Comparison of ENCODE assay signal across 8 cellular contexts in the genomic region with DNA sequence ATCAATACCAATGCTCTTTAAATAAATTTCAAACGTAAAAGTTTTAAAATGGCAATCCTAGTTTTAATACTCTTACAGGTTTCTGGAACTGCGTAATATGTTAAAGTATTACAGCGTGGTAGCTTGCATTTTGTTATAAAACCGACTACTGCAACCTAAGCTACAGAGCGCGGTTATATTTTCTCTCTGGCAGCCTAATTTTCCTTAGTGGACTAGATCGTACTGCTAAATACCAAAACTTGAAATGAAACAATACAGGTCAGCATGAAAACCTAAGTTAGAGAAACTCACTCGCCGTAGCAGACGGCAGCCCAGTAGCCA. TPM values are rescaled to one million over a fixed set of nuclear protein-coding genes. Genes with fewer than 3 reads are reported as not detected.
DNase-seq lines count a peak whose midpoint lies in the region; ATAC-seq and TF ChIP-seq lines count a peak whose summit lies in the region.

No MANE protein-coding gene starts in this region.

- H3K36me3 Mint-ChIP-seq in activated T-helper 2 cell treated with anti-CD3 and anti-CD28 coated beads, Interferon-gamma antibody, Interleukin-2, Interleukin-4, amounts not matched to agents 10 μg/mL and 5 μg/mL and 100 μg/mL, durations not matched to agents 14 hours and 24 hours and 36 hours (ENCODE audit: low read depth) = peaks cover 26% of the 10 kb centered on the region
- peaks cover 3 to 15% (median 6%) of the 10 kb centered on the region in 3 donors for H3K36me3 Mint-ChIP-seq in immature natural killer cell

- no peaks in the 10 kb centered on the region for H3K9me3 Mint-ChIP-seq in activated T-helper 2 cell treated with anti-CD3 and anti-CD28 coated beads, Interferon-gamma antibody, Interleukin-2, Interleukin-4, amounts not matched to agents 10 μg/mL and 5 μg/mL and 100 μg/mL, durations not matched to agents 14 hours and 24 hours and 36 hours
- H3K9me3 Mint-ChIP-seq in immature natural killer cell = peaks cover 0 to 3% (median 0%) of the 10 kb centered on the region in 6 donors
- no peaks in the 10 kb centered on the region for H3K9me3 Mint-ChIP-seq in stimulated activated naive CD8-positive, alpha-beta T cell treated with anti-CD3 and anti-CD28 coated beads, Interleukin-15, amount 100 ng/mL, for 72 hours

- CTCF ChIA-PET in HEK293 (lab: Yijun Ruan, JAX) = interaction anchor here (0.6 kb wide), 2 partner anchors 418 to 801 kb away, joined by 3 to 4 read pairs; no protein-coding TSS in a partner anchor

- no peaks in the 10 kb centered on the region for H3K9me3 ChIP-seq in HEK293 (ENCODE audit: control insufficient read depth, insufficient read depth, low read depth, low read length)

- peak overlapping the region; percentile 91 for H3K4me3 Mint-ChIP-seq in activated T-helper 2 cell treated with anti-CD3 and anti-CD28 coated beads, Interferon-gamma antibody, Interleukin-2, Interleukin-4, amounts not matched to agents 10 μg/mL and 5 μg/mL and 100 μg/mL, durations not matched to agents 14 hours and 24 hours and 36 hours (ENCODE audit: low read depth)
- peak overlapping the region; percentile 93 to 98 (median 97) for H3K4me3 Mint-ChIP-seq in immature natural killer cell
- H3K4me3 Mint-ChIP-seq in stimulated activated naive CD8-positive, alpha-beta T cell treated with anti-CD3 and anti-CD28 coated beads, Interleukin-15, amount 100 ng/mL, for 72 hours = peak overlapping the region; percentile 90 to 96

- peaks cover 2% of the 10 kb centered on the region for H3K27me3 Mint-ChIP-seq in activated T-helper 2 cell treated with anti-CD3 and anti-CD28 coated beads, Interferon-gamma antibody, Interleukin-2, Interleukin-4, amounts not matched to agents 10 μg/mL and 5 μg/mL and 100 μg/mL, durations not matched to agents 14 hours and 24 hours and 36 hours (ENCODE audit: low read depth)
- peaks cover 7 to 15% (median 7%) of the 10 kb centered on the region in 3 donors for H3K27me3 Mint-ChIP-seq in immature natural killer cell (ENCODE audit: low read depth in 3 of 3)
- no peaks in the 10 kb centered on the region for H3K27me3 Mint-ChIP-seq in stimulated activated naive CD8-positive, alpha-beta T cell treated with anti-CD3 and anti-CD28 coated beads, Interleukin-15, amount 100 ng/mL, for 72 hours

- peaks cover 10% of the 10 kb centered on the region for H3K4me1 ChIP-seq in HEK293 (ENCODE audit: control insufficient read depth, insufficient read depth, low read length)

- H3K36me3 ChIP-seq in HEK293 (ENCODE audit: control insufficient read depth in 2 of 2, insufficient read depth in 1 of 2, low read length in 2 of 2) = peaks cover 14 to 24% of the 10 kb centered on the region in 2 experiments

- H3K27ac ChIP-seq in HEK293 (ENCODE audit: extremely low read depth, low read depth, low read length) = peak overlapping the region; percentile 90

- intact Hi-C loops in activated T-helper 2 cell treated with anti-CD3 and anti-CD28 coated beads, Interferon-gamma antibody, Interleukin-2, Interleukin-4, amounts not matched to agents 10 μg/mL and 5 μg/mL and 100 μg/mL, durations not matched to agents 14 hours and 24 hours and 36 hours (cut with micrococcal nuclease) = loop anchor here (5.0 kb wide), 2 partner anchors 259 to 339 kb away; partner anchors contain the start of genes ATP6V0A2, EIF2B1 and GTF2H3
- intact Hi-C loops in head of caudate nucleus (cut with DNase I) = no loop called here

- POLR2A ChIA-PET in HEK293 (lab: Yijun Ruan, JAX) = interaction anchor here (1.5 to 2.4 kb wide), 3 partner anchors 24 to 943 kb away, joined by 3 to 8 read pairs (median 5); partner anchors contain the start of genes ATP6V0A2 and UBC

- no peak for TF ChIP-seq CTCF in HEK293 (tag by site-specific recombination; IDR thresholded peaks at IDR 0.05)

- H3K4me1 Mint-ChIP-seq in activated T-helper 2 cell treated with anti-CD3 and anti-CD28 coated beads, Interferon-gamma antibody, Interleukin-2, Interleukin-4, amounts not matched to agents 10 μg/mL and 5 μg/mL and 100 μg/mL, durations not matched to agents 14 hours and 24 hours and 36 hours (ENCODE audit: low read depth) = peaks cover 29% of the 10 kb centered on the region
- peaks cover 31 to 48% of the 10 kb centered on the region in 2 donors for H3K4me1 Mint-ChIP-seq in immature natural killer cell
- H3K4me1 Mint-ChIP-seq in stimulated activated naive CD8-positive, alpha-beta T cell treated with anti-CD3 and anti-CD28 coated beads, Interleukin-15, amount 100 ng/mL, for 72 hours = peaks cover 36% of the 10 kb centered on the region

- ATAC-seq in stimulated activated naive CD8-positive, alpha-beta T cell treated with anti-CD3 and anti-CD28 coated beads, Interleukin-15, amount 100 ng/mL, for 72 hours = no peak

- peak overlapping the region; percentile 76 for H3K4me3 ChIP-seq in HEK293 (ENCODE audit: low read depth, low read length)

- no peak for DNase-seq in activated T-helper 2 cell treated with anti-CD3 and anti-CD28 coated beads, Interferon-gamma antibody, Interleukin-2, Interleukin-4, amounts not matched to agents 10 μg/mL and 5 μg/mL and 100 μg/mL, durations not matched to agents 14 hours and 24 hours and 36 hours (ENCODE audit: low spot score)
- DNase-seq in immature natural killer cell = no peak
- DNase-seq in stimulated activated naive CD8-positive, alpha-beta T cell treated with anti-CD3 and anti-CD28 coated beads, Interleukin-15, amount 100 ng/mL, for 72 hours = no peak
- no peak for DNase-seq in stimulated activated CD4-positive, alpha-beta T cell treated with anti-CD3 and anti-CD28 coated beads, Interleukin-12 subunit alpha, Interleukin-12 subunit beta, amount 100 ng/mL, for 4 hours
- DNase-seq in NCI-H510A treated with DMSO at 0.1 percent for 48 hours (lab: John Stamatoyannopoulos, UW) = no peak
- no peak for DNase-seq in head of caudate nucleus
- DNase-seq in NK-92 (lab: John Stamatoyannopoulos, UW; ENCODE audit: unreplicated experiment) = no peak

- H3K27ac Mint-ChIP-seq in activated T-helper 2 cell treated with anti-CD3 and anti-CD28 coated beads, Interferon-gamma antibody, Interleukin-2, Interleukin-4, amounts not matched to agents 10 μg/mL and 5 μg/mL and 100 μg/mL, durations not matched to agents 14 hours and 24 hours and 36 hours = peak overlapping the region; percentile 74
- peak overlapping the region; percentile 87 to 98 (median 94) for H3K27ac Mint-ChIP-seq in immature natural killer cell
- H3K27ac Mint-ChIP-seq in stimulated activated naive CD8-positive, alpha-beta T cell treated with anti-CD3 and anti-CD28 coated beads, Interleukin-15, amount 100 ng/mL, for 72 hours = peak overlapping the region in 1 of 2 donors; percentile 82

TF ChIP-seq in HEK293, 187 proteins besides CTCF, POLR2A, EP300 and RAD21 (continues in another document):
- TF ChIP-seq, protein P1, sequence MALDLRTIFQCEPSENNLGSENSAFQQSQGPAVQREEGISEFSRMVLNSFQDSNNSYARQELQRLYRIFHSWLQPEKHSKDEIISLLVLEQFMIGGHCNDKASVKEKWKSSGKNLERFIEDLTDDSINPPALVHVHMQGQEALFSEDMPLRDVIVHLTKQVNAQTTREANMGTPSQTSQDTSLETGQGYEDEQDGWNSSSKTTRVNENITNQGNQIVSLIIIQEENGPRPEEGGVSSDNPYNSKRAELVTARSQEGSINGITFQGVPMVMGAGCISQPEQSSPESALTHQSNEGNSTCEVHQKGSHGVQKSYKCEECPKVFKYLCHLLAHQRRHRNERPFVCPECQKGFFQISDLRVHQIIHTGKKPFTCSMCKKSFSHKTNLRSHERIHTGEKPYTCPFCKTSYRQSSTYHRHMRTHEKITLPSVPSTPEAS (tag by site-specific recombination; IDR thresholded peaks at IDR 0.05) = no peak
- TF ChIP-seq ZNF747 (tag by site-specific recombination; IDR thresholded peaks at IDR 0.05) (no peak), ZNF239 (tag by site-specific recombination; IDR thresholded peaks at IDR 0.05) (no peak), ZNF529 (tag by site-specific recombination; IDR thresholded peaks at IDR 0.05; ENCODE audit: insufficient replicate concordance) (no peak), ZNF623 (tag by site-specific recombination; IDR thresholded peaks at IDR 0.05) (no peak), ZNF221 (tag by site-specific recombination; IDR thresholded peaks at IDR 0.05; ENCODE audit: borderline replicate concordance) (no peak), ZBTB7A (tag by site-specific recombination; IDR thresholded peaks at IDR 0.05; ENCODE audit: low read depth) (no peak), ZNF2 (tag by site-specific recombination; IDR thresholded peaks at IDR 0.05) (no peak), ZNF266 (tag by site-specific recombination; IDR thresholded peaks at IDR 0.05; ENCODE audit: low read depth) (no peak)
- TF ChIP-seq, protein P2, sequence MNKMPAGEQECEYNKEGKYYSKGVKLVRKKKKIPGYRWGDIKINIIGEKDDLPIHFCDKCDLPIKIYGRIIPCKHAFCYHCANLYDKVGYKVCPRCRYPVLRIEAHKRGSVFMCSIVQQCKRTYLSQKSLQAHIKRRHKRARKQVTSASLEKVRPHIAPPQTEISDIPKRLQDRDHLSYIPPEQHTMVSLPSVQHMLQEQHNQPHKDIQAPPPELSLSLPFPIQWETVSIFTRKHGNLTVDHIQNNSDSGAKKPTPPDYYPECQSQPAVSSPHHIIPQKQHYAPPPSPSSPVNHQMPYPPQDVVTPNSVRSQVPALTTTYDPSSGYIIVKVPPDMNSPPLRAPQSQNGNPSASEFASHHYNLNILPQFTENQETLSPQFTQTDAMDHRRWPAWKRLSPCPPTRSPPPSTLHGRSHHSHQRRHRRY (tag by site-specific recombination; IDR thresholded peaks at IDR 0.05) = no peak

RNA-seq across cellular contexts. Expression of gene CCDC92, which starts 1.2 kb away (rescaled TPM):
- 11.8 and 12.8 TPM in 2 replicates for total RNA-seq in activated T-helper 2 cell treated with anti-CD3 and anti-CD28 coated beads, Interferon-gamma antibody, Interleukin-2, Interleukin-4, amounts not matched to agents 10 μg/mL and 5 μg/mL and 100 μg/mL, durations not matched to agents 14 hours and 24 hours and 36 hours
- 10 to 100 TPM; 24.6 to 44.9 (median 25.1) TPM for polyA plus RNA-seq in immature natural killer cell

RNA-seq across cellular contexts. Expression of gene ZNF664, which starts 1.6 kb away (rescaled TPM):
- total RNA-seq in activated T-helper 2 cell treated with anti-CD3 and anti-CD28 coated beads, Interferon-gamma antibody, Interleukin-2, Interleukin-4, amounts not matched to agents 10 μg/mL and 5 μg/mL and 100 μg/mL, durations not matched to agents 14 hours and 24 hours and 36 hours = 63.3 and 66.2 TPM in 2 replicates
- 10 to 100 TPM in 1 of 3 donors, 1 to 10 TPM in 2; 2.1 to 12.9 (median 8.2) TPM for polyA plus RNA-seq in immature natural killer cell
